ENCODE assay signal across 1 cellular context in genomic region chr4:127162741-127163140, GRCh38.
TF ChIP-seq lines count a peak whose summit lies in the region.

No MANE protein-coding gene starts in this region.

TF ChIP-seq in IMR-90, 13 proteins besides CTCF, POLR2A, EP300 and RAD21 (continued from another document):
- no peak for TF ChIP-seq ELK1 (IDR thresholded peaks at IDR 0.05; ENCODE audit: borderline replicate concordance, low read depth, low read length)
